8 cellular contexts compared by ENCODE assay signal in the genomic region with DNA sequence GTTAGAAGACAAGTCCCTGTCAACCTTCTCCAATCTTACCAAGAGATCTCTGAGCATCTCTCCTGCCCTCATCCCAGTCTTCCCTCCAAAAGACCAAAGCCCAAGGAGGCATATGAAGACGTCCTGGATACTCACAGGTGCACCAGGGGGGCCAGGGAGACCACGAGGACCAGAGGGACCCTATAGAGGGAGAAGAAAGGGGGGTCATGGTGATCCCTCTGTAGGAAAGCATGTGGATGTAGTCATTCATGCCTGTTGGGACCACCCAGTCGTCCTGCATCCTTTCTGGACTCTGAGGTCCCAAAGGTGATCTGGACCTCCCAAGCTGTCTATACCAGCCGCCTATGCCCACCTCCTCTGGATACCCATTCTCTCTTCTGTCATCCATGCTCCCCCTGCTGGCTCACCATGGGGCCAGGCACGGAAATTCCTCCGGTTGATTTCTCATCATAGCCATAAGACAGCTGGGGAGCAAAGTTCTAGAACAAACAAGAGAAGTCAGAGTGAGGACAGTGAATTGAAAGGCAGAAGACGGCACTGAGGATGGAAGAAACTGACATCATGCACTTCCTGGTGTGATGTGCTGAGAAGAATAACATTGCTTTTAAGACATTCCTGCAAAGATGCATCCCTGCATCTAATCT. TPM values are rescaled to one million over a fixed set of nuclear protein-coding genes. Genes with fewer than 3 reads are reported as not detected.
DNase-seq lines count a peak whose midpoint lies in the region; ATAC-seq lines count a peak whose summit lies in the region.

No MANE protein-coding gene starts in this region.

- no peak for ATAC-seq in stimulated activated naive CD8-positive, alpha-beta T cell treated with anti-CD3 and anti-CD28 coated beads, Interleukin-15, Interleukin-2, amounts not matched to agents 100 U/mL and 50 U/mL, for 24 hours
- no peak for ATAC-seq in HG03045 (IDR thresholded peaks at IDR 0.05; ENCODE audit: unreplicated experiment)

- DNase-seq in NCI-H1092 treated with DMSO at 0.1 percent for 48 hours (lab: John Stamatoyannopoulos, UW) (peak; percentile 4), NCI-H1092 (lab: John Stamatoyannopoulos, UW) (no peak), NCI-H1930 (lab: John Stamatoyannopoulos, UW) (peak; percentile 18 to 26), dermis microvascular lymphatic vessel endothelial cell (ENCODE audit: low read depth in 2 of 2) (peak; percentile 36 to 70), mucosa of gallbladder (ENCODE audit: low spot score) (peak; percentile 79)
- DNase-seq in activated CD4-positive, alpha-beta T cell treated with anti-CD3 and anti-CD28 coated beads for 4 hours: peak; percentile 52 to 63
- DNase-seq in stimulated activated naive CD8-positive, alpha-beta T cell treated with anti-CD3 and anti-CD28 coated beads, Interleukin-15, Interleukin-2, amounts not matched to agents 100 U/mL and 50 U/mL, for 24 hours: peak; percentile 75

RNA-seq across cellular contexts. Expression of gene COL1A1, which starts 3.3 kb away (rescaled TPM):
- total RNA-seq in dermis microvascular lymphatic vessel endothelial cell: under 0.01 and 8.1 TPM in 2 replicates
- total RNA-seq in mucosa of gallbladder: 421 TPM

RNA-seq across cellular contexts. Expression of gene SGCA, which starts 32.3 kb away (rescaled TPM):
- total RNA-seq in dermis microvascular lymphatic vessel endothelial cell (not detected in 2 replicates), mucosa of gallbladder (23.5 TPM)

RNA-seq across cellular contexts. Expression of gene PPP1R9B, which starts 47.7 kb away (rescaled TPM):
- 21.3 and 23.6 TPM in 2 replicates for total RNA-seq in dermis microvascular lymphatic vessel endothelial cell
- 61.5 TPM for total RNA-seq in mucosa of gallbladder

Comparison
In these comparisons a context has a peak if more than half of its experiments do, and no peak if none do; other contexts are left out.
1. RNA of gene COL1A1, which starts 3.3 kb away (total RNA-seq): 421 TPM in mucosa of gallbladder (single experiment); under 0.01 to 8.1 TPM in dermis microvascular lymphatic vessel endothelial cell; every median in the first group is over 10 times any median in the second.
2. RNA of gene SGCA, which starts 32.3 kb away (total RNA-seq): 23.5 TPM in mucosa of gallbladder (single experiment); not detected in dermis microvascular lymphatic vessel endothelial cell; every median in the first group is over 10 times any median in the second.